ENCODE assay signal across 23 cellular contexts in genomic region chr3:31275583-31275982, GRCh38.
DNase-seq lines count a peak whose midpoint lies in the region; ATAC-seq and TF ChIP-seq lines count a peak whose summit lies in the region.
"Had no signal": no experiment of that assay in that cellular context is flagged by ENCODE, and none has a peak within 500 bp of the region (broad histone marks: within the 10 kb centered on the region; RNA-seq: fewer than 3 reads in every experiment).

No MANE protein-coding gene starts in this region.

- DNase-seq in GM23338 (ENCODE audit: low spot score) (no peak), body of pancreas (no peak), mesenchymal stem cell (no peak), thoracic aorta (ENCODE audit: low spot score) (no peak), nucleus accumbens (lab: John Stamatoyannopoulos, UW) (no peak), GM20000 (ENCODE audit: low spot score) (no peak), CD14-positive monocyte (ENCODE audit: low spot score) (no peak)
- no peak for DNase-seq in activated CD4-positive, alpha-beta T cell treated with anti-CD3 and anti-CD28 coated beads for 4 hours
- DNase-seq: activated CD4-positive, alpha-beta T cell treated with anti-CD3 and anti-CD28 coated beads for 48 hours; activated naive CD4-positive, alpha-beta T cell treated with anti-CD3 and anti-CD28 coated beads, Interleukin-2, amount 10 ng/mL, durations not matched to agents 7 days and 5 days; activated T-cell treated with anti-CD3 and anti-CD28 coated beads, Interleukin-2, amount 50 U/mL, for 72 hours; anterior cingulate cortex; DMS 273 treated with DMSO at 0.1 percent for 48 hours; dorsolateral prefrontal cortex; KG1; NCI-H1694; stimulated activated CD4-positive, alpha-beta T cell treated with anti-CD3 and anti-CD28 coated beads, Interleukin-2, amount 100 ng/mL, for 48 hours; stimulated activated naive CD4-positive, alpha-beta T cell treated with Interleukin-2 at 50 U/mL for 16 hours; transverse colon had no signal

- H3K4ac ChIP-seq in mesenchymal stem cell (ENCODE audit: low read depth in 1 of 2, low read length in 2 of 2), result no peak overlapping the region

- H4K8ac ChIP-seq in mesenchymal stem cell (ENCODE audit: low read length), result no peak overlapping the region

- no peaks in the 10 kb centered on the region for H3K79me1 ChIP-seq in mesenchymal stem cell (replicated peaks; ENCODE audit: low read length, poor library complexity, severe bottlenecking)

- no peak overlapping the region for H2AK5ac ChIP-seq in mesenchymal stem cell (ENCODE audit: low read length, severe bottlenecking)

- H3K27me3 Mint-ChIP-seq in GM23338 (ENCODE audit: insufficient read depth, low read depth, poor library complexity), result no peaks in the 10 kb centered on the region
- H3K27me3 Mint-ChIP-seq in CD14-positive monocyte (ENCODE audit: low read depth in 3 of 3), result peaks cover 1 to 3% (median 2%) of the 10 kb centered on the region in 3 donors
- H3K27me3 Mint-ChIP-seq: activated naive CD4-positive, alpha-beta T cell treated with anti-CD3 and anti-CD28 coated beads, Interleukin-2, amount 10 ng/mL, durations not matched to agents 7 days and 5 days had no signal

- H3K4me1 Mint-ChIP-seq in GM23338 (peaks cover 27% of the 10 kb centered on the region), CD14-positive monocyte (peaks cover 13% of the 10 kb centered on the region)

- WGBS in body of pancreas, 2 donors, result 50 to 59% methylated on average over 3 of the region's 3 CpGs
- 82% methylated on average over 3 of the region's 3 CpGs for WGBS in mesenchymal stem cell

- ATAC-seq in GM23338, result no peak
- peak; percentile 40 for ATAC-seq in body of pancreas
- no peak for ATAC-seq in thoracic aorta (ENCODE audit: insufficient number of reproducible peaks, low FRiP score, low read depth)
- ATAC-seq: activated T-cell treated with anti-CD3 and anti-CD28 coated beads, Interleukin-2, amount 50 U/mL, for 72 hours; Right ventricle myocardium inferior had no signal

- no peaks in the 10 kb centered on the region for H3K9me3 Mint-ChIP-seq in GM23338
- peaks cover 0 to 3% (median 0%) of the 10 kb centered on the region in 7 donors for H3K9me3 Mint-ChIP-seq in CD14-positive monocyte
- H3K9me3 Mint-ChIP-seq: central memory CD8-positive, alpha-beta T cell had no signal

- H3K36me3 Mint-ChIP-seq in GM23338 (ENCODE audit: low read depth) (no peaks in the 10 kb centered on the region), CD14-positive monocyte (no peaks in the 10 kb centered on the region)

- H2BK12ac ChIP-seq in mesenchymal stem cell (ENCODE audit: low read length in 2 of 2), result peak overlapping the region; percentile 18 to 66

- H3K4me2 ChIP-seq in GM23338 (peak overlapping the region; percentile 37), mesenchymal stem cell (ENCODE audit: low read length, poor library complexity, severe bottlenecking) (no peak overlapping the region)

- no peak overlapping the region for H3K14ac ChIP-seq in mesenchymal stem cell (ENCODE audit: low read length in 2 of 2)

- H3K4me3 Mint-ChIP-seq in GM23338 (no peak overlapping the region), CD14-positive monocyte (no peak overlapping the region)
- H3K4me3 Mint-ChIP-seq: activated naive CD4-positive, alpha-beta T cell treated with anti-CD3 and anti-CD28 coated beads, Interleukin-2, amount 10 ng/mL, durations not matched to agents 7 days and 5 days; activated T-cell treated with anti-CD3 and anti-CD28 coated beads, Interleukin-2, amount 50 U/mL, for 72 hours; central memory CD8-positive, alpha-beta T cell had no signal

- no peaks in the 10 kb centered on the region for H3F3A ChIP-seq in GM23338 (replicated peaks; ENCODE audit: low read depth)

- H2AFZ ChIP-seq in GM23338 (no peak overlapping the region; the same call in 1 of the 2 replicates), mesenchymal stem cell (ENCODE audit: low read depth, low read length) (no peak overlapping the region)

- no peak overlapping the region for H4K91ac ChIP-seq in mesenchymal stem cell (ENCODE audit: low read length)

- intact Hi-C loops in body of pancreas (cut with DNase I), result no loop called here
- intact Hi-C loops in CD14-positive monocyte (cut with micrococcal nuclease), result no loop called here

- H3K36me3 ChIP-seq in GM23338 (ENCODE audit: insufficient read depth) (no peaks in the 10 kb centered on the region), body of pancreas (replicated peaks in 1 of 2; ENCODE audit: insufficient read depth in 1 of 2, low read depth in 2 of 2) (no peaks in the 10 kb centered on the region), mesenchymal stem cell (ENCODE audit: control insufficient read depth in 1 of 2, insufficient read depth in 2 of 2, low read depth in 1 of 2, low read length in 2 of 2) (no peaks in the 10 kb centered on the region), thoracic aorta (no peaks in the 10 kb centered on the region)
- H3K36me3 ChIP-seq: neutrophil, transverse colon had no signal

- H3K27me3 ChIP-seq in GM23338 (ENCODE audit: insufficient read depth) (no peaks in the 10 kb centered on the region), body of pancreas (no peaks in the 10 kb centered on the region), mesenchymal stem cell (ENCODE audit: control insufficient read depth in 1 of 2, insufficient read depth in 1 of 2, low read length in 2 of 2) (no peaks in the 10 kb centered on the region), thoracic aorta (replicated peaks; ENCODE audit: insufficient read depth) (no peaks in the 10 kb centered on the region)
- H3K27me3 ChIP-seq: neutrophil, transverse colon had no signal

- H2BK120ac ChIP-seq in mesenchymal stem cell (ENCODE audit: low read depth, low read length), result no peak overlapping the region

- no peak overlapping the region for H3K4me3 ChIP-seq in GM23338
- no peak overlapping the region for H3K4me3 ChIP-seq in body of pancreas
- H3K4me3 ChIP-seq in mesenchymal stem cell (ENCODE audit: insufficient read depth in 1 of 2, low read depth in 1 of 2, low read length in 2 of 2), result no peak overlapping the region
- no peak overlapping the region for H3K4me3 ChIP-seq in thoracic aorta
- H3K4me3 ChIP-seq: dorsolateral prefrontal cortex, transverse colon had no signal

- TF ChIP-seq CTCF in GM23338 (conservative IDR thresholded peaks at IDR 0.05; ENCODE audit: low read depth in 2 of 2) (no peak), body of pancreas (IDR thresholded peaks at IDR 0.05) (no peak), thoracic aorta (IDR thresholded peaks at IDR 0.05) (no peak), GM20000 (IDR thresholded peaks at IDR 0.05; ENCODE audit: extremely low read depth, missing control alignments) (no peak), CD14-positive monocyte (IDR thresholded peaks at IDR 0.05) (no peak)

- H2BK5ac ChIP-seq in mesenchymal stem cell (ENCODE audit: low read depth, low read length, poor library complexity, severe bottlenecking), result no peak overlapping the region

- H3K27ac ChIP-seq in GM23338 (ENCODE audit: low read depth) (no peak overlapping the region), body of pancreas (peak overlapping the region in 3 of 4 donors; percentile 8 to 65 (median 54)), mesenchymal stem cell (ENCODE audit: low read length, poor library complexity, severe bottlenecking) (no peak overlapping the region), thoracic aorta (peak overlapping the region; percentile 47 to 75)
- H3K27ac ChIP-seq: C4-2B, dorsolateral prefrontal cortex, neutrophil had no signal

- no peaks in the 10 kb centered on the region for H3K9me3 ChIP-seq in body of pancreas
- H3K9me3 ChIP-seq in mesenchymal stem cell (ENCODE audit: control insufficient read depth, low read length), result no peaks in the 10 kb centered on the region
- H3K9me3 ChIP-seq in thoracic aorta, result no peaks in the 10 kb centered on the region
- H3K9me3 ChIP-seq: neutrophil, transverse colon had no signal

- H3K9me2 ChIP-seq in GM23338 (ENCODE audit: insufficient read depth), result peaks cover 15% of the 10 kb centered on the region; the same call in 1 of the 2 replicates

- H4K20me1 ChIP-seq in GM23338 (replicated peaks; ENCODE audit: insufficient read depth), result no peaks in the 10 kb centered on the region

- peak overlapping the region; percentile 0; the same call in 1 of the 2 replicates for H3K27ac Mint-ChIP-seq in GM23338
- no peak overlapping the region for H3K27ac Mint-ChIP-seq in CD14-positive monocyte
- H3K27ac Mint-ChIP-seq: activated naive CD4-positive, alpha-beta T cell treated with anti-CD3 and anti-CD28 coated beads, Interleukin-2, amount 10 ng/mL, durations not matched to agents 7 days and 5 days; activated T-cell treated with anti-CD3 and anti-CD28 coated beads, Interleukin-2, amount 50 U/mL, for 72 hours had no signal

- H3K9ac ChIP-seq in mesenchymal stem cell (ENCODE audit: low read length), result peak overlapping the region; percentile 68

- peak overlapping the region in 1 of 2 experiments; percentile 13 for H3K18ac ChIP-seq in mesenchymal stem cell (ENCODE audit: low read depth in 1 of 2, low read length in 2 of 2)

- no peak for TF ChIP-seq POLR2A in body of pancreas (IDR thresholded peaks at IDR 0.05)

- H2BK15ac ChIP-seq in mesenchymal stem cell (ENCODE audit: low read depth, poor library complexity, severe bottlenecking), result no peak overlapping the region

- no peak overlapping the region for H3K23ac ChIP-seq in mesenchymal stem cell (ENCODE audit: low read length in 2 of 2)

- no peaks in the 10 kb centered on the region for H3K79me2 ChIP-seq in GM23338 (replicated peaks; ENCODE audit: insufficient read depth)

- peaks cover 17% of the 10 kb centered on the region for H3K4me1 ChIP-seq in GM23338 (ENCODE audit: insufficient read depth)
- peaks cover 13% of the 10 kb centered on the region for H3K4me1 ChIP-seq in body of pancreas
- no peaks in the 10 kb centered on the region for H3K4me1 ChIP-seq in mesenchymal stem cell (ENCODE audit: control insufficient read depth, insufficient read depth, low read depth, low read length)
- H3K4me1 ChIP-seq in thoracic aorta (ENCODE audit: control insufficient read depth in 1 of 2, low read depth in 2 of 2), result peaks cover 32 to 49% of the 10 kb centered on the region in 2 donors
- H3K4me1 ChIP-seq: transverse colon had no signal

TF ChIP-seq in GM23338, 12 proteins besides CTCF, POLR2A, EP300 and RAD21 (continues in another document):
- TF ChIP-seq EZH2 (IDR thresholded peaks at IDR 0.05; ENCODE audit: low read depth, unreplicated experiment) (no peak), ETS1 (IDR thresholded peaks at IDR 0.05) (no peak)

Comparison
In these comparisons a context has a peak if more than half of its experiments do, and no peak if none do; other contexts are left out.
1. H3K27ac ChIP-seq: peak in body of pancreas (3 of 4) and thoracic aorta (2 of 2); none in GM23338 (single experiment) and mesenchymal stem cell (single experiment).